Comparison of ENCODE assay signal across 7 cellular contexts in genomic region chr3:182981038-182981380, GRCh38. TPM values are rescaled to one million over a fixed set of nuclear protein-coding genes. Genes with fewer than 3 reads are reported as not detected.
DNase-seq lines count a peak whose midpoint lies in the region; ATAC-seq, FAIRE-seq and TF ChIP-seq lines count a peak whose summit lies in the region.

No MANE protein-coding gene starts in this region.

- POLR2A ChIA-PET in activated naive CD8-positive, alpha-beta T cell treated with anti-CD3 and anti-CD28 coated beads, Interleukin-2, amount 10 ng/mL, durations not matched to agents 7 days and 5 days (lab: Charles Lee), result interaction anchor here (1.0 kb wide), 2 partner anchors 12 to 68 kb away, joined by 3 to 5 read pairs; no protein-coding TSS in a partner anchor

- H3K9me3 ChIP-seq in keratinocyte (ENCODE audit: control insufficient read depth, low read depth, low read length), result no peaks in the 10 kb centered on the region

- no peaks in the 10 kb centered on the region for H3K9me1 ChIP-seq in keratinocyte (ENCODE audit: control insufficient read depth, extremely low read depth, insufficient read depth, low read length)

- H3K4me3 ChIP-seq in keratinocyte (ENCODE audit: control insufficient read depth in 2 of 3, extremely low read depth in 1 of 3, insufficient read depth in 2 of 3, low read depth in 1 of 3, low read length in 3 of 3), result peak overlapping the region; percentile 54 to 71 (median 61)

- peak overlapping the region; percentile 69 for H3K9ac ChIP-seq in keratinocyte (ENCODE audit: control insufficient read depth, extremely low read depth, insufficient read depth, low read length)

- H4K20me1 ChIP-seq in keratinocyte (ENCODE audit: control insufficient read depth, extremely low read depth, insufficient read depth, low read length), result peaks cover 4% of the 10 kb centered on the region

- no peaks in the 10 kb centered on the region for H3K27me3 ChIP-seq in keratinocyte (ENCODE audit: control insufficient read depth, extremely low read depth, insufficient read depth, low read length)
- no peaks in the 10 kb centered on the region for H3K27me3 ChIP-seq in foreskin keratinocyte

- H2AFZ ChIP-seq in keratinocyte (ENCODE audit: control insufficient read depth, low read length), result peak overlapping the region; percentile 83

- dilution Hi-C loops in keratinocyte (cut with MboI; ENCODE audit: extremely low pct_ligation_motif_present, low sequenced_read_pairs), result no loop called here

- peaks cover 39% of the 10 kb centered on the region for H3K79me2 ChIP-seq in keratinocyte (ENCODE audit: control insufficient read depth, insufficient read depth, low read length)

- H3K27ac Mint-ChIP-seq in activated naive CD8-positive, alpha-beta T cell treated with anti-CD3 and anti-CD28 coated beads, Interleukin-2, amount 10 ng/mL, durations not matched to agents 7 days and 5 days, result peak overlapping the region; percentile 82

- H3K4me1 Mint-ChIP-seq in activated naive CD8-positive, alpha-beta T cell treated with anti-CD3 and anti-CD28 coated beads, Interleukin-2, amount 10 ng/mL, durations not matched to agents 7 days and 5 days, result peaks cover 40% of the 10 kb centered on the region

- no peak overlapping the region for H3K27ac ChIP-seq in keratinocyte (ENCODE audit: control insufficient read depth, insufficient read depth, low read length)
- peak overlapping the region; percentile 88 for H3K27ac ChIP-seq in substantia nigra (ENCODE audit: low read depth, low read length, poor library complexity, severe bottlenecking)
- no peak overlapping the region for H3K27ac ChIP-seq in foreskin keratinocyte

- ATAC-seq in HG03159 (IDR thresholded peaks at IDR 0.05; ENCODE audit: unreplicated experiment) (peak; percentile 1), foreskin keratinocyte (no peak)
- no peak for ATAC-seq in activated naive CD8-positive, alpha-beta T cell treated with anti-CD3 and anti-CD28 coated beads, Interleukin-2, amount 10 ng/mL, durations not matched to agents 7 days and 5 days (ENCODE audit: low read depth)

- peaks cover 3% of the 10 kb centered on the region for H3K36me3 Mint-ChIP-seq in activated naive CD8-positive, alpha-beta T cell treated with anti-CD3 and anti-CD28 coated beads, Interleukin-2, amount 10 ng/mL, durations not matched to agents 7 days and 5 days

- DNase-seq in activated naive CD8-positive, alpha-beta T cell treated with anti-CD3 and anti-CD28 coated beads, Interleukin-2, amount 10 ng/mL, durations not matched to agents 7 days and 5 days, result no peak
- DNase-seq in keratinocyte (ENCODE audit: low read depth, low spot score) (no peak), substantia nigra (lab: John Stamatoyannopoulos, UW) (peak in 10 of 49 donors; percentile 6 to 37 (median 30)), medulla oblongata (ENCODE audit: extremely low spot score) (no peak), kidney tubule cell (ENCODE audit: low spot score) (no peak), foreskin keratinocyte (no peak)

- peaks cover 8% of the 10 kb centered on the region for H3K4me1 ChIP-seq in keratinocyte (ENCODE audit: control insufficient read depth, extremely low read depth, insufficient read depth, low read length)
- H3K4me1 ChIP-seq in foreskin keratinocyte, result peaks cover 12% of the 10 kb centered on the region

- H3K9me3 Mint-ChIP-seq in activated naive CD8-positive, alpha-beta T cell treated with anti-CD3 and anti-CD28 coated beads, Interleukin-2, amount 10 ng/mL, durations not matched to agents 7 days and 5 days, result no peaks in the 10 kb centered on the region

- H3K27me3 Mint-ChIP-seq in activated naive CD8-positive, alpha-beta T cell treated with anti-CD3 and anti-CD28 coated beads, Interleukin-2, amount 10 ng/mL, durations not matched to agents 7 days and 5 days, result no peaks in the 10 kb centered on the region

- no peaks in the 10 kb centered on the region for H3K36me3 ChIP-seq in keratinocyte (ENCODE audit: control insufficient read depth in 2 of 2, extremely low read depth in 1 of 2, insufficient read depth in 2 of 2, low read length in 2 of 2)

- peak overlapping the region; percentile 85 for H3K4me3 Mint-ChIP-seq in activated naive CD8-positive, alpha-beta T cell treated with anti-CD3 and anti-CD28 coated beads, Interleukin-2, amount 10 ng/mL, durations not matched to agents 7 days and 5 days

- TF ChIP-seq CTCF in keratinocyte (optimal IDR thresholded peaks at IDR 0.05 in 1 of 3, IDR thresholded peaks at IDR 0.05 in 1 of 3, conservative IDR thresholded peaks at IDR 0.05 in 1 of 3; ENCODE audit: extremely low read depth in 1 of 3, insufficient read depth in 2 of 3, low read length in 3 of 3) (no peak), foreskin keratinocyte (conservative IDR thresholded peaks at IDR 0.05) (no peak)

- peak overlapping the region; percentile 79 for H3K4me2 ChIP-seq in keratinocyte (ENCODE audit: control insufficient read depth, extremely low read depth, insufficient read depth, low read depth, low read length)

- FAIRE-seq in keratinocyte (lab: Jason Lieb, UNC), result no peak

RNA-seq across cellular contexts. Expression of gene DCUN1D1, which starts 0.7 kb away (rescaled TPM):
- total RNA-seq in activated naive CD8-positive, alpha-beta T cell treated with anti-CD3 and anti-CD28 coated beads, Interleukin-2, amount 10 ng/mL, durations not matched to agents 7 days and 5 days, result 10 to 100 TPM; 68.2 to 69.7 TPM
- 18.5 to 30.1 TPM (median 21.6 TPM) in 3 replicates for polyA plus RNA-seq in keratinocyte
- 96.0 TPM for polyA plus RNA-seq in keratinocyte (2011; ENCODE audit: low read depth)
- 15.4 and 38.5 TPM in 2 replicates for polyA plus RNA-seq in keratinocyte (2011; cell fraction: cytosol; rRNA removed)
- 20.1 and 29.5 TPM in 2 replicates for polyA plus RNA-seq in keratinocyte (2011; cell fraction: nucleus; rRNA removed)
- polyA plus RNA-seq in keratinocyte (2012; ENCODE audit: low replicate concordance), result 21.1 and 28.9 TPM in 2 replicates
- 11.1 to 52.7 TPM (median 14.4 TPM) in 3 replicates for polyA minus RNA-seq in keratinocyte
- 17.6 TPM for polyA minus RNA-seq in keratinocyte (2011; cell fraction: cytosol; rRNA and poly(A)+ RNA removed)
- 7.1 and 24.0 TPM in 2 replicates for polyA minus RNA-seq in keratinocyte (2011; cell fraction: nucleus; rRNA and poly(A)+ RNA removed)
- total RNA-seq in foreskin keratinocyte, result 28.7 and 30.9 TPM in 2 replicates
- 7.6 and 9.0 TPM in 2 replicates for polyA plus RNA-seq in foreskin keratinocyte
